Comparison of ENCODE assay signal across 20 cellular contexts in genomic region chr4:95018845-95019244, GRCh38.
A peak's percentile ranks its signal among the peaks of the same experiment; 100 is the strongest.
DNase-seq lines count a peak whose midpoint lies in the region; ATAC-seq and TF ChIP-seq lines count a peak whose summit lies in the region.
"Had no signal": no experiment of that assay in that cellular context is flagged by ENCODE, and none has a peak within 500 bp of the region (broad histone marks: within the 10 kb centered on the region; RNA-seq: fewer than 3 reads in every experiment).

No MANE protein-coding gene starts in this region.

- no peak for TF ChIP-seq CTCF in endodermal cell (conservative IDR thresholded peaks at IDR 0.05)
- TF ChIP-seq CTCF in psoas muscle (IDR thresholded peaks at IDR 0.05) = no peak

- no peak overlapping the region for H3K9ac ChIP-seq in endodermal cell (ENCODE audit: extremely low read depth, low read length, poor library complexity, severe bottlenecking)

- peak overlapping the region; percentile 70 for H3K27ac Mint-ChIP-seq in endodermal cell
- H3K27ac Mint-ChIP-seq: CD4-positive, CD25-positive, alpha-beta regulatory T cell had no signal

- H3K27me3 ChIP-seq in endodermal cell (ENCODE audit: control insufficient read depth, insufficient read depth, low read length, poor library complexity, severe bottlenecking) (no peaks in the 10 kb centered on the region), psoas muscle (ENCODE audit: insufficient read depth in 3 of 3, low read length in 2 of 3) (no peaks in the 10 kb centered on the region)
- H3K27me3 ChIP-seq: BE2C had no signal

- 79 to 84% methylated on average over 5 to 6 of the region's 6 CpGs for WGBS in endodermal cell (ENCODE audit: insufficient coverage in 1 of 2, insufficient read length in 1 of 2), 2 experiments
- WGBS in psoas muscle, 3 donors = 65 to 81% (median 67%) methylated on average over 6 of the region's 6 CpGs

- H3K9me3 ChIP-seq in endodermal cell (ENCODE audit: control insufficient read depth, low read length) (no peaks in the 10 kb centered on the region), psoas muscle (no peaks in the 10 kb centered on the region)
- H3K9me3 ChIP-seq: BE2C had no signal

- intact Hi-C loops in psoas muscle (cut with DNase I) = no loop called here

- no peaks in the 10 kb centered on the region for H3K27me3 Mint-ChIP-seq in endodermal cell (ENCODE audit: insufficient read depth)
- H3K27me3 Mint-ChIP-seq: CD4-positive, CD25-positive, alpha-beta regulatory T cell had no signal

- peak overlapping the region; percentile 29 for H3K4me3 Mint-ChIP-seq in endodermal cell
- H3K4me3 Mint-ChIP-seq: CD4-positive, CD25-positive, alpha-beta regulatory T cell had no signal

- H3K4me3 ChIP-seq in endodermal cell (ENCODE audit: low read length) (no peak overlapping the region), psoas muscle (no peak overlapping the region)

- no peaks in the 10 kb centered on the region for H3K36me3 ChIP-seq in endodermal cell (ENCODE audit: control insufficient read depth, insufficient read depth, low read length)
- no peaks in the 10 kb centered on the region for H3K36me3 ChIP-seq in psoas muscle (ENCODE audit: insufficient read depth in 1 of 2, low read depth in 1 of 2)
- H3K36me3 ChIP-seq: BE2C had no signal

- peaks cover 30% of the 10 kb centered on the region for H3K4me1 Mint-ChIP-seq in endodermal cell
- H3K4me1 Mint-ChIP-seq: CD4-positive, CD25-positive, alpha-beta regulatory T cell had no signal

- H3K9me3 Mint-ChIP-seq in endodermal cell = no peaks in the 10 kb centered on the region
- H3K9me3 Mint-ChIP-seq: CD4-positive, CD25-positive, alpha-beta regulatory T cell had no signal

- DNase-seq in NCI-H1105 treated with DMSO at 0.1 percent for 48 hours (lab: John Stamatoyannopoulos, UW) (peak; percentile 25), NCI-H1105 (lab: John Stamatoyannopoulos, UW) (no peak), NCI-H524 treated with DMSO at 0.1 percent for 48 hours (lab: John Stamatoyannopoulos, UW) (peak; percentile 52), endodermal cell (no peak), retina (peak; percentile 50), psoas muscle (no peak)
- no peak for DNase-seq in activated effector memory CD4-positive, alpha-beta T cell treated with Interleukin-2 at 50 U/mL for 16 hours
- DNase-seq: 8988T; BE2C; Calu3; CD4-positive, CD25-positive, alpha-beta regulatory T cell; DMS79 treated with DMSO at 0.1 percent for 48 hours; IMR-90; NCI-H1048; NCI-H1694 treated with DMSO at 0.1 percent for 48 hours; NCI-H526; SHP77 treated with DMSO at 0.1 percent for 48 hours; T-helper 1 cell had no signal

- H3K4me1 ChIP-seq in endodermal cell (ENCODE audit: control insufficient read depth, insufficient read depth, low read length) (peaks cover 3% of the 10 kb centered on the region), psoas muscle (no peaks in the 10 kb centered on the region)
- H3K4me1 ChIP-seq: BE2C had no signal

- H3K36me3 Mint-ChIP-seq in endodermal cell (ENCODE audit: low read depth) = no peaks in the 10 kb centered on the region
- H3K36me3 Mint-ChIP-seq: CD4-positive, CD25-positive, alpha-beta regulatory T cell had no signal

- ATAC-seq in GM19397 (IDR thresholded peaks at IDR 0.05; ENCODE audit: unreplicated experiment) (no peak), psoas muscle (no peak)

- H3K27ac ChIP-seq in endodermal cell (ENCODE audit: low read depth, low read length) (no peak overlapping the region), psoas muscle (no peak overlapping the region)
- H3K27ac ChIP-seq: HL-60 had no signal

Comparison
In these comparisons a context has a peak if more than half of its experiments do, and no peak if none do; other contexts are left out.
1. DNase-seq: peak in NCI-H1105 treated with DMSO at 0.1 percent for 48 hours (single experiment), NCI-H524 treated with DMSO at 0.1 percent for 48 hours (single experiment) and retina (single experiment); none in NCI-H1105 (single experiment), endodermal cell (single experiment), psoas muscle (0 of 2) and activated effector memory CD4-positive, alpha-beta T cell treated with Interleukin-2 at 50 U/mL for 16 hours (single experiment).